8 cellular contexts compared by ENCODE assay signal in the genomic region with DNA sequence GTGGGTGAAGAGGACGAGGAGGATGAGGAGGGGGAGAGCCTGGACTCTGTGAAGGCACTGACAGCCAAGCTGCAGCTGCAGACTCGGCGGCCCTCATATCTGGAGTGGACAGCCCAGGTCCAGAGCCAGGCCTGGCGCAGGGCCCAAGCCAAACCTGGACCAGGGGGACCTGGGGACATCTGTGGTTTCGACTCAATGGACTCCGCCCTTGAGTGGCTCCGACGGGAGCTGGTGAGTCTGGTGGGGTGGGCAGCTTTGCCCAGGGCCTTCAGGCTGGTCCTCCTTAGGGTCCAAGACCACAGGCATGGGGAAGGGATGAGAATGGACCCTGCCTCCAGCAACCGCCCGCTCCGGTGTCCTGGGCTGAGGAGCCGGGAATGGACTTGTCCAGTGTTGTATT. TPM values are rescaled to one million over a fixed set of nuclear protein-coding genes. Genes with fewer than 3 reads are reported as not detected.
DNase-seq lines count a peak whose midpoint lies in the region; ATAC-seq lines count a peak whose summit lies in the region.

No MANE protein-coding gene starts in this region.

- DNase-seq in T-helper 2 cell treated with Interferon-gamma antibody and Interleukin-4, amounts not matched to agents 5 μg/mL and 100 μg/mL, for 36 hours (ENCODE audit: low spot score): no peak
- no peak for DNase-seq in T-helper 2 cell
- DNase-seq in memory B cell (ENCODE audit: low spot score in 2 of 2): no peak
- DNase-seq in effector CD4-positive, alpha-beta T cell: no peak

- H3K4me3 ChIP-seq in thymus (ENCODE audit: low read length): no peak overlapping the region

- 70 to 74% (median 74%) methylated on average over 12 of the region's 12 CpGs for WGBS in adipose tissue, 3 donors
- WGBS in thymus: 96% methylated on average over 12 of the region's 12 CpGs

- ATAC-seq in memory B cell (ENCODE audit: low read depth): no peak
- no peak for ATAC-seq in HG03565 (IDR thresholded peaks at IDR 0.05; ENCODE audit: unreplicated experiment)
- ATAC-seq in GM18870 (IDR thresholded peaks at IDR 0.05; ENCODE audit: unreplicated experiment): no peak

- no peak overlapping the region for H3K4me3 Mint-ChIP-seq in T-helper 2 cell treated with Interferon-gamma antibody and Interleukin-4, amounts not matched to agents 5 μg/mL and 100 μg/mL, for 36 hours
- H3K4me3 Mint-ChIP-seq in memory B cell: peak overlapping the region; percentile 37

- H3K9me3 ChIP-seq in thymus (ENCODE audit: control insufficient read depth): no peaks in the 10 kb centered on the region

- no peaks in the 10 kb centered on the region for H3K36me3 ChIP-seq in thymus (ENCODE audit: control insufficient read depth, insufficient read depth)

- no peaks in the 10 kb centered on the region for H3K27me3 ChIP-seq in thymus (ENCODE audit: control insufficient read depth, insufficient read depth)

- H3K9me3 Mint-ChIP-seq in T-helper 2 cell treated with Interferon-gamma antibody and Interleukin-4, amounts not matched to agents 5 μg/mL and 100 μg/mL, for 36 hours: no peaks in the 10 kb centered on the region
- no peaks in the 10 kb centered on the region for H3K9me3 Mint-ChIP-seq in memory B cell

- H3K27ac ChIP-seq in adipose tissue (ENCODE audit: low read depth, low read length) (peak overlapping the region; percentile 48), thymus (ENCODE audit: low read depth) (peak overlapping the region; percentile 91)

- H3K36me3 Mint-ChIP-seq in T-helper 2 cell treated with Interferon-gamma antibody and Interleukin-4, amounts not matched to agents 5 μg/mL and 100 μg/mL, for 36 hours (ENCODE audit: low read depth): peaks cover 12% of the 10 kb centered on the region
- no peaks in the 10 kb centered on the region for H3K36me3 Mint-ChIP-seq in memory B cell

- peaks cover 16% of the 10 kb centered on the region for H3K4me1 ChIP-seq in thymus (ENCODE audit: control insufficient read depth, insufficient read depth, low read length)

- H3K27ac Mint-ChIP-seq in T-helper 2 cell treated with Interferon-gamma antibody and Interleukin-4, amounts not matched to agents 5 μg/mL and 100 μg/mL, for 36 hours: peak overlapping the region; percentile 87
- H3K27ac Mint-ChIP-seq in memory B cell: peak overlapping the region; percentile 97

- no peaks in the 10 kb centered on the region for H3K27me3 Mint-ChIP-seq in T-helper 2 cell treated with Interferon-gamma antibody and Interleukin-4, amounts not matched to agents 5 μg/mL and 100 μg/mL, for 36 hours (ENCODE audit: low read depth)
- H3K27me3 Mint-ChIP-seq in memory B cell: no peaks in the 10 kb centered on the region

- peaks cover 29% of the 10 kb centered on the region for H3K4me1 Mint-ChIP-seq in T-helper 2 cell treated with Interferon-gamma antibody and Interleukin-4, amounts not matched to agents 5 μg/mL and 100 μg/mL, for 36 hours (ENCODE audit: low read depth)
- H3K4me1 Mint-ChIP-seq in memory B cell: peaks cover 53% of the 10 kb centered on the region

RNA-seq across cellular contexts. Expression of a gene that starts 0.4 kb away (rescaled TPM):
- polyA plus RNA-seq in adipose tissue (10 to 100 TPM in 2 of 3 donors, 1 to 10 TPM in 1; 3.1 to 23.5 (median 12.3) TPM), thymus (6.8 TPM)

RNA-seq across cellular contexts. Expression of a gene that starts 3.6 kb away (rescaled TPM):
- polyA plus RNA-seq in adipose tissue (1 to 10 TPM; 1.0 to 3.3 (median 1.8) TPM), thymus (175 TPM)

RNA-seq across cellular contexts. Expression of a gene that starts 25.2 kb away (rescaled TPM):
- 100 to 1,000 TPM; 123 to 219 (median 202) TPM for polyA plus RNA-seq in adipose tissue
- polyA plus RNA-seq in thymus: 155 TPM

RNA-seq across cellular contexts. Expression of a gene that starts 25.3 kb away (rescaled TPM):
- polyA plus RNA-seq in adipose tissue (10 to 100 TPM in 2 of 3 donors, 1 to 10 TPM in 1; 6.9 to 14.7 (median 10.7) TPM), thymus (15.4 TPM)

RNA-seq across cellular contexts. Expression of a gene that starts 38.6 kb away (rescaled TPM):
- polyA plus RNA-seq in adipose tissue (not detected), thymus (0.09 TPM)

Comparison
In these comparisons a context has a peak if more than half of its experiments do, and no peak if none do; other contexts are left out.
1. RNA of a gene that starts 3.6 kb away (polyA plus RNA-seq): 175 TPM in thymus (single experiment); 1.0 to 3.3 TPM in adipose tissue; every median in the first group is over 10 times any median in the second.